ENCODE assay signal across 8 cellular contexts in the genomic region with DNA sequence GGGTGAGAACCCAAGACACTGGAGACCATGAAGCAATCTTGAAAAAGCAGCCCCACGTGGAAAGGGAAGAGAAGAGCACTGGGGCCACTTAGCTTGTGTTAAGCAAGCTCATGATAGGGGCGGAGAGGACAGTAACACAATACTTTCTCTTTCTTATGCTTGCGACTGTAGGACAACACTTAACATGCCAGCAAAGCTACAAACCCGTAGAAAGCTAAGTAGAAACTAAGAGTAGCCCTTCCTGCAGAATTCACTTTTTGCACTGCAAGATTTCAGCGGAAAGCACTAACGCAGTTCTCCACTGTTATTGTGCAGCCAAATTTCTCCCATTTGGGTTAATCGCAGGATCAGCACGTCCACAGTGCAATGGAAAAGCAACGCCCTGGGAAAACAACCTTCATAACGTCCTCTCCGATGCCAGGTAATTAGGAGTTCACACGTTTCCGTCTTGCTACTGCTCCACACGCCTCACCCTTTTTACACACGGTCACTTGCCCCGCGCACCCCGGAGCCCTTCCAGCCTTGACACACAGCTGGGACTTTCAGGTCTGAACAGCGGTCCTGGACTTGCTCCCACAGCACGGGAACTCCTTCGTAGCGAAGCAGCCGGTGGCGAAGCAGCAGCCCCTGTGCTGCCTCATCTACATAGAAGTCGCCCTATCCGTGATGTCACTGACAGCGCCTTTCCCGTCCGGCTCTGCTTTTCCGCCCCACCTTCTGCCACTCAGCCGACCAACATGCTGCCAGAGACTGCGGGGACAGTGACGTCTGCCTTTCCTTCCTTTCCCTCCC.
DNase-seq lines count a peak whose midpoint lies in the region; ATAC-seq and TF ChIP-seq lines count a peak whose summit lies in the region.

No MANE protein-coding gene starts in this region.

- H3K27ac Mint-ChIP-seq in H9: peak overlapping the region; percentile 100
- peak overlapping the region; percentile 100 for H3K27ac Mint-ChIP-seq in activated naive CD8-positive, alpha-beta T cell treated with anti-CD3 and anti-CD28 coated beads for 36 hours
- peak overlapping the region; percentile 99 for H3K27ac Mint-ChIP-seq in type B pancreatic cell

- no peak overlapping the region for H2BK20ac ChIP-seq in H9 (ENCODE audit: low read depth, low read length, poor library complexity, severe bottlenecking)

- H3K27ac ChIP-seq in H9 (ENCODE audit: insufficient read length, low read depth, low read length): peak overlapping the region; percentile 89
- peak overlapping the region; percentile 76 for H3K27ac ChIP-seq in MM.1S (ENCODE audit: low read length)

- peak overlapping the region; percentile 97 for H3K14ac ChIP-seq in H9 (ENCODE audit: insufficient read depth, low read length)

- H3K56ac ChIP-seq in H9 (ENCODE audit: insufficient read length, low read depth, low read length): peak overlapping the region; percentile 77

- H3K9me3 ChIP-seq in H9 (ENCODE audit: control insufficient read depth, low read depth, low read length) (no peaks in the 10 kb centered on the region), MM.1S (replicated peaks; ENCODE audit: insufficient read depth, low read length) (no peaks in the 10 kb centered on the region)

- H2AK5ac ChIP-seq in H9 (ENCODE audit: insufficient read length, low read length): no peak overlapping the region

- no peak overlapping the region for H2BK12ac ChIP-seq in H9 (ENCODE audit: insufficient read length, low read depth, low read length)

- peak overlapping the region; percentile 59 for H3K4me2 ChIP-seq in H9 (ENCODE audit: insufficient read depth, insufficient read length, low read length)
- peak overlapping the region; percentile 76 for H3K4me2 ChIP-seq in MM.1S (ENCODE audit: low read depth, low read length)

- peaks cover 7 to 14% of the 10 kb centered on the region in 2 experiments for H3K9me3 Mint-ChIP-seq in H9
- H3K9me3 Mint-ChIP-seq in activated naive CD8-positive, alpha-beta T cell treated with anti-CD3 and anti-CD28 coated beads for 36 hours: no peaks in the 10 kb centered on the region
- H3K9me3 Mint-ChIP-seq in type B pancreatic cell: no peaks in the 10 kb centered on the region

- no peak overlapping the region for H2BK15ac ChIP-seq in H9 (ENCODE audit: low read depth, low read length)

- no peak overlapping the region for H3K23ac ChIP-seq in H9 (ENCODE audit: insufficient read length, low read depth, low read length)

- H3K36me3 Mint-ChIP-seq in H9 (ENCODE audit: insufficient read depth in 1 of 3, low read depth in 3 of 3) (peaks cover 2 to 16% (median 2%) of the 10 kb centered on the region in 3 experiments; a peak in 6 of 7 replicates), type B pancreatic cell (no peaks in the 10 kb centered on the region)
- H3K36me3 Mint-ChIP-seq in activated naive CD8-positive, alpha-beta T cell treated with anti-CD3 and anti-CD28 coated beads for 36 hours: no peaks in the 10 kb centered on the region

- H3K9me2 ChIP-seq in MM.1S (replicated peaks; ENCODE audit: insufficient read depth, low read length): no peaks in the 10 kb centered on the region

- H3K4me3 ChIP-seq in MM.1S (ENCODE audit: low read length): peak overlapping the region; percentile 67

- no CpG with 5 or more reads among the region's 33 CpGs for WGBS in H9 (ENCODE audit: extremely low coverage, insufficient read length, low lambda C conversion rate)

- peaks cover 10% of the 10 kb centered on the region for H3F3A ChIP-seq in MM.1S (ENCODE audit: insufficient read depth, low read length)

- peak overlapping the region; percentile 83 to 93 for H3K4me3 Mint-ChIP-seq in H9
- peak overlapping the region; percentile 89 for H3K4me3 Mint-ChIP-seq in activated naive CD8-positive, alpha-beta T cell treated with anti-CD3 and anti-CD28 coated beads for 36 hours
- peak overlapping the region; percentile 95 for H3K4me3 Mint-ChIP-seq in type B pancreatic cell

- H3K23me2 ChIP-seq in H9 (ENCODE audit: insufficient read length, low read depth, low read length, poor library complexity, severe bottlenecking): peaks cover 13% of the 10 kb centered on the region

- H4K20me1 ChIP-seq in H9 (ENCODE audit: control insufficient read depth, insufficient read depth, insufficient read length) (no peaks in the 10 kb centered on the region), MM.1S (ENCODE audit: insufficient read depth, low read length) (no peaks in the 10 kb centered on the region)

- H4K91ac ChIP-seq in H9 (ENCODE audit: insufficient read length, low read depth, low read length): peak overlapping the region; percentile 23

- no peaks in the 10 kb centered on the region for H3K79me1 ChIP-seq in H9 (ENCODE audit: insufficient read depth, low read depth, low read length, poor library complexity, severe bottlenecking)

- H3K4me1 Mint-ChIP-seq in H9 (peaks cover 30 to 31% of the 10 kb centered on the region in 2 experiments), type B pancreatic cell (ENCODE audit: unreplicated experiment) (peaks cover 7% of the 10 kb centered on the region)
- peaks cover 32% of the 10 kb centered on the region for H3K4me1 Mint-ChIP-seq in activated naive CD8-positive, alpha-beta T cell treated with anti-CD3 and anti-CD28 coated beads for 36 hours

- H3K27me3 ChIP-seq in H9 (ENCODE audit: insufficient read depth, low read length) (no peaks in the 10 kb centered on the region), MM.1S (replicated peaks; ENCODE audit: insufficient read depth, low read length) (peaks cover 22% of the 10 kb centered on the region)

- peak overlapping the region; percentile 85 for H2BK120ac ChIP-seq in H9 (ENCODE audit: low read depth, low read length, poor library complexity, severe bottlenecking)

- no peaks in the 10 kb centered on the region for H3K79me2 ChIP-seq in H9 (ENCODE audit: insufficient read depth, low read length)
- no peaks in the 10 kb centered on the region for H3K79me2 ChIP-seq in MM.1S (ENCODE audit: low read length)

- peak overlapping the region; percentile 92 for H3K9ac ChIP-seq in H9 (ENCODE audit: extremely low read depth, insufficient read length, low read length)
- H3K9ac ChIP-seq in MM.1S (ENCODE audit: low read length): peak overlapping the region; percentile 73

- intact Hi-C loops in cardiac septum (cut with DNase I): no loop called here

- peak overlapping the region; percentile 83 for H3T11ph ChIP-seq in H9 (ENCODE audit: low read length)

- peak; percentile 88 for ATAC-seq in SK-N-SH treated with all-trans-retinoic acid at 6 μM for 48 hours

- H2BK5ac ChIP-seq in H9 (ENCODE audit: insufficient read length, low read length): peak overlapping the region; percentile 98

- H3K4ac ChIP-seq in H9 (ENCODE audit: low read depth, low read length): no peak overlapping the region; the same call in 1 of the 2 replicates

- peak; percentile 98 for DNase-seq in ELR (ENCODE audit: low read depth)
- peak; percentile 97 for DNase-seq in H9
- peak; percentile 83 for DNase-seq in MM.1S
- peak; percentile 81 for DNase-seq in activated naive CD8-positive, alpha-beta T cell treated with anti-CD3 and anti-CD28 coated beads for 36 hours
- peak; percentile 85 for DNase-seq in cardiac septum (ENCODE audit: low spot score)
- peak; percentile 81 for DNase-seq in pons (ENCODE audit: low spot score)
- DNase-seq in type B pancreatic cell (ENCODE audit: extremely low spot score, unreplicated experiment): no peak

- peak overlapping the region; percentile 36 for H4K8ac ChIP-seq in H9 (replicated peaks; ENCODE audit: insufficient read length, low read depth, low read length)

- H3K27me3 Mint-ChIP-seq in H9 (ENCODE audit: low read depth) (no peaks in the 10 kb centered on the region), type B pancreatic cell (peaks cover 37% of the 10 kb centered on the region)
- H3K27me3 Mint-ChIP-seq in activated naive CD8-positive, alpha-beta T cell treated with anti-CD3 and anti-CD28 coated beads for 36 hours: peaks cover 26% of the 10 kb centered on the region

- H3K4me1 ChIP-seq in H9 (ENCODE audit: insufficient read depth, low read length) (no peaks in the 10 kb centered on the region; the same call in 1 of the 2 replicates), MM.1S (ENCODE audit: low read length) (no peaks in the 10 kb centered on the region; the same call in 1 of the 2 replicates)

- peak overlapping the region; percentile 92 for H4K5ac ChIP-seq in H9 (ENCODE audit: insufficient read length, low read depth, low read length)

- no peak for TF ChIP-seq CTCF in H9 (conservative IDR thresholded peaks at IDR 0.05)
- no peak for TF ChIP-seq CTCF in MM.1S (IDR thresholded peaks at IDR 0.05; ENCODE audit: low read length)
- TF ChIP-seq CTCF in type B pancreatic cell (conservative IDR thresholded peaks at IDR 0.05): no peak

- H2AFZ ChIP-seq in H9 (ENCODE audit: low read length) (no peak overlapping the region), MM.1S (ENCODE audit: low read length) (peak overlapping the region; percentile 74)

- H3K36me3 ChIP-seq in MM.1S (replicated peaks; ENCODE audit: insufficient read depth, low read length): no peaks in the 10 kb centered on the region

- H3K18ac ChIP-seq in H9 (ENCODE audit: insufficient read length, low read depth, low read length): peak overlapping the region; percentile 95

TF ChIP-seq in SK-N-SH treated with all-trans-retinoic acid at 6 μM for 48 hours, 23 proteins besides CTCF, POLR2A, EP300 and RAD21 (continues in another document):
- TF ChIP-seq TOX (CRISPR knock-in tag; IDR thresholded peaks at IDR 0.05; ENCODE audit: borderline replicate concordance) (peak; percentile 52; the same call in 1 of the 2 replicates), ZNF565 (CRISPR knock-in tag; conservative IDR thresholded peaks at IDR 0.05; ENCODE audit: low read depth) (no peak), GLIS3 (CRISPR knock-in tag; IDR thresholded peaks at IDR 0.05) (peak; percentile 96), TCF4 (CRISPR knock-in tag; IDR thresholded peaks at IDR 0.05; ENCODE audit: borderline replicate concordance) (no peak), BACH2 (CRISPR knock-in tag; IDR thresholded peaks at IDR 0.05; ENCODE audit: borderline replicate concordance) (no peak), ARNTL (CRISPR knock-in tag; IDR thresholded peaks at IDR 0.05; ENCODE audit: borderline replicate concordance, low read depth) (no peak), ZFP3 (CRISPR knock-in tag; IDR thresholded peaks at IDR 0.05) (0 out of 2 replicates have a peak, but pooled peaks have one; percentile 52), OSR1 (CRISPR knock-in tag; IDR thresholded peaks at IDR 0.05) (no peak)
- TF ChIP-seq, protein P1, sequence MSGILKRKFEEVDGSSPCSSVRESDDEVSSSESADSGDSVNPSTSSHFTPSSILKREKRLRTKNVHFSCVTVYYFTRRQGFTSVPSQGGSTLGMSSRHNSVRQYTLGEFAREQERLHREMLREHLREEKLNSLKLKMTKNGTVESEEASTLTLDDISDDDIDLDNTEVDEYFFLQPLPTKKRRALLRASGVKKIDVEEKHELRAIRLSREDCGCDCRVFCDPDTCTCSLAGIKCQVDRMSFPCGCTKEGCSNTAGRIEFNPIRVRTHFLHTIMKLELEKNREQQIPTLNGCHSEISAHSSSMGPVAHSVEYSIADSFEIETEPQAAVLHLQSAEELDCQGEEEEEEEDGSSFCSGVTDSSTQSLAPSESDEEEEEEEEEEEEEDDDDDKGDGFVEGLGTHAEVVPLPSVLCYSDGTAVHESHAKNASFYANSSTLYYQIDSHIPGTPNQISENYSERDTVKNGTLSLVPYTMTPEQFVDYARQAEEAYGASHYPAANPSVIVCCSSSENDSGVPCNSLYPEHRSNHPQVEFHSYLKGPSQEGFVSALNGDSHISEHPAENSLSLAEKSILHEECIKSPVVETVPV (CRISPR knock-in tag; IDR thresholded peaks at IDR 0.05): peak; percentile 42; the same call in 1 of the 2 replicates
